16 cellular contexts compared by ENCODE assay signal in genomic region chr10:78249690-78250089, GRCh38.
"Had no signal": no experiment of that assay in that cellular context is flagged by ENCODE, and none has a peak within 500 bp of the region (broad histone marks: within the 10 kb centered on the region; RNA-seq: fewer than 3 reads in every experiment).

No MANE protein-coding gene starts in this region.

- H3K4me3 ChIP-seq: colonic mucosa, skin epidermis, transverse colon had no signal

- H3K27me3 ChIP-seq: colonic mucosa, transverse colon had no signal

- H3K4me1 ChIP-seq: colonic mucosa had no signal

- H3K27ac Mint-ChIP-seq: stimulated activated effector memory CD8-positive, alpha-beta T cell treated with anti-CD3 and anti-CD28 coated beads, Interleukin-12 subunit alpha, Interleukin-12 subunit beta, amount 100 ng/mL, for 72 hours; T-helper 1 cell treated with Interleukin-12 subunit alpha and Interleukin-12 subunit beta and Interleukin-4 antibody, amounts not matched to agents 30 μg/mL and 1 μg/mL, for 36 hours had no signal

- ATAC-seq: SK-N-SH treated with all-trans-retinoic acid at 6 μM for 48 hours had no signal

- DNase-seq: activated CD4-positive, alpha-beta T cell treated with anti-CD3 and anti-CD28 coated beads, Interleukin-2, amount 50 U/mL, for 1 hour; activated CD4-positive, CD25-positive, alpha-beta regulatory T cell; activated naive CD4-positive, alpha-beta T cell treated with anti-CD3 and anti-CD28 coated beads, Interleukin-2, amount 50 U/mL, for 16 hours; activated T-cell treated with anti-CD3 and anti-CD28 coated beads for 4 hours; aorta; colonic mucosa; effector CD8-positive, alpha-beta T cell; hippocampal formation; kidney glomerular epithelial cell; posterior cingulate gyrus; transverse colon had no signal

- H3K4me3 Mint-ChIP-seq: stimulated activated effector memory CD8-positive, alpha-beta T cell treated with anti-CD3 and anti-CD28 coated beads, Interleukin-12 subunit alpha, Interleukin-12 subunit beta, amount 100 ng/mL, for 72 hours; T-helper 1 cell treated with Interleukin-12 subunit alpha and Interleukin-12 subunit beta and Interleukin-4 antibody, amounts not matched to agents 30 μg/mL and 1 μg/mL, for 36 hours had no signal

- H3K36me3 ChIP-seq: colonic mucosa, transverse colon had no signal

- H3K9me3 ChIP-seq: colonic mucosa, transverse colon had no signal

- H3K36me3 Mint-ChIP-seq: stimulated activated effector memory CD8-positive, alpha-beta T cell treated with anti-CD3 and anti-CD28 coated beads, Interleukin-12 subunit alpha, Interleukin-12 subunit beta, amount 100 ng/mL, for 72 hours had no signal

- H3K27ac ChIP-seq: colonic mucosa, epithelial cell of prostate had no signal

- H3K9me3 Mint-ChIP-seq: stimulated activated effector memory CD8-positive, alpha-beta T cell treated with anti-CD3 and anti-CD28 coated beads, Interleukin-12 subunit alpha, Interleukin-12 subunit beta, amount 100 ng/mL, for 72 hours had no signal
